Comparison of ENCODE assay signal across 8 cellular contexts in genomic region chr16:11094075-11094593, GRCh38.
DNase-seq lines count a peak whose midpoint lies in the region; ATAC-seq, FAIRE-seq and TF ChIP-seq lines count a peak whose summit lies in the region.

No MANE protein-coding gene starts in this region.

- no peak for FAIRE-seq in D721Med (lab: Jason Lieb, UNC)

- DNase-seq in EH (ENCODE audit: low read depth): peak; percentile 46
- peak; percentile 51 for DNase-seq in Karpas-422
- DNase-seq in activated T-cell treated with anti-CD3 and anti-CD28 coated beads for 1 hour (ENCODE audit: low read depth): peak; percentile 13
- DNase-seq in memory B cell (ENCODE audit: low spot score in 2 of 2): no peak
- peak in 1 of 2 donors; percentile 69 for DNase-seq in upper lobe of left lung
- no peak for DNase-seq in hypothalamus (lab: John Stamatoyannopoulos, UW)
- DNase-seq in D721Med (ENCODE audit: insufficient read length, low spot score): no peak

- WGBS in upper lobe of left lung, 2 donors: 31% methylated on average over 4 of the region's 4 CpGs; no CpG with 5 or more reads in 1 of the 2 donors

- H3K27me3 ChIP-seq in Karpas-422 (ENCODE audit: low read length): no peaks in the 10 kb centered on the region
- H3K27me3 ChIP-seq in upper lobe of left lung: no peaks in the 10 kb centered on the region

- no peaks in the 10 kb centered on the region for H3K27me3 Mint-ChIP-seq in memory B cell

- H3K9ac ChIP-seq in Karpas-422 (ENCODE audit: low read length): no peak overlapping the region

- no peaks in the 10 kb centered on the region for H3K79me2 ChIP-seq in Karpas-422 (ENCODE audit: low read length)

- H3K4me1 ChIP-seq in Karpas-422 (ENCODE audit: low read length) (peaks cover 11% of the 10 kb centered on the region; the same call in 1 of the 2 replicates), upper lobe of left lung (peaks cover 11 to 28% (median 17%) of the 10 kb centered on the region in 4 donors)

- H3K4me1 Mint-ChIP-seq in memory B cell: peaks cover 21% of the 10 kb centered on the region

- H3K4me2 ChIP-seq in Karpas-422 (ENCODE audit: low read depth, low read length, poor library complexity, severe bottlenecking): no peak overlapping the region

- TF ChIP-seq EP300 in upper lobe of left lung (IDR thresholded peaks at IDR 0.05): no peak

- H3K36me3 Mint-ChIP-seq in memory B cell: peaks cover 15% of the 10 kb centered on the region

- H3K9me2 ChIP-seq in Karpas-422 (replicated peaks; ENCODE audit: insufficient read depth, low read length): no peaks in the 10 kb centered on the region

- no peak for TF ChIP-seq CTCF in upper lobe of left lung (IDR thresholded peaks at IDR 0.05)
- no peak for TF ChIP-seq CTCF in D721Med (IDR thresholded peaks at IDR 0.05; ENCODE audit: insufficient read depth, missing control alignments)

- H3K9me3 ChIP-seq in Karpas-422 (ENCODE audit: low read length): no peaks in the 10 kb centered on the region
- H3K9me3 ChIP-seq in upper lobe of left lung: no peaks in the 10 kb centered on the region

- H3K27ac ChIP-seq in Karpas-422 (ENCODE audit: low read length) (no peak overlapping the region), upper lobe of left lung (peak overlapping the region; percentile 16 to 70 (median 44))

- H3K4me3 ChIP-seq in Karpas-422 (ENCODE audit: low read length) (no peak overlapping the region), upper lobe of left lung (no peak overlapping the region)

- no peak overlapping the region for H3K4me3 Mint-ChIP-seq in memory B cell

- H3K9me3 Mint-ChIP-seq in memory B cell: no peaks in the 10 kb centered on the region

- H3K36me3 ChIP-seq in Karpas-422 (ENCODE audit: insufficient read depth, low read length) (no peaks in the 10 kb centered on the region), upper lobe of left lung (peaks cover 0 to 30% (median 4%) of the 10 kb centered on the region in 4 donors)

- TF ChIP-seq POLR2A in upper lobe of left lung (IDR thresholded peaks at IDR 0.05): no peak

- peak overlapping the region; percentile 68 for H3K27ac Mint-ChIP-seq in memory B cell

- H4K20me1 ChIP-seq in Karpas-422 (ENCODE audit: insufficient read depth, low read depth, low read length): no peaks in the 10 kb centered on the region

- H2AFZ ChIP-seq in Karpas-422 (ENCODE audit: low read length): no peak overlapping the region

- ATAC-seq in GM21515 (IDR thresholded peaks at IDR 0.05; ENCODE audit: unreplicated experiment) (peak; percentile 53), memory B cell (ENCODE audit: low read depth) (peak; percentile 65), upper lobe of left lung (ENCODE audit: low FRiP score in 2 of 2) (peak in 1 of 2 donors; percentile 28)

Comparison
In these comparisons a context has a peak if more than half of its experiments do, and no peak if none do; other contexts are left out.
1. DNase-seq: peak in EH (single experiment), Karpas-422 (single experiment) and activated T-cell treated with anti-CD3 and anti-CD28 coated beads for 1 hour (single experiment); none in memory B cell (0 of 2), hypothalamus (0 of 51) and D721Med (single experiment).